12 cellular contexts compared by ENCODE assay signal in the genomic region with DNA sequence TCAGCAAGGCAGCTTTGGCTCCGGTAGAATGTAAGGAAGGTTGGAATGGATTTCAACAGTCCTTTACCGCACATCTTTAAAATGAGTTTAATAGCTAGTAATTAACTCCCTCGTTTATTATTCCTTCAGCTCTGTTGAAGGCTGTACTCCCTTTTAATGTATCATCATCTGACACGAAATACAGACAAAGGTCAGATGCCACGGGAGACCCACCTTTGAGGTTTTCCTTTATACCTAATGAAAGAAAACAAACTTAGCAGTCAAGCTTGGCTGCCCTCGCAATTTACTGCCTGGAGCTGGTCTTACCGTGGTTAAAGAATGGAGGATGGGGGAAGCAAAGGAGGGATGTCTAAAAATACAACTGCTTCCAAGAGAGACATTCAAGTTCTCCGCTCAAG. TPM values are rescaled to one million over a fixed set of nuclear protein-coding genes. Genes with fewer than 3 reads are reported as not detected.
A peak's percentile ranks its signal among the peaks of the same experiment; 100 is the strongest.
DNase-seq lines count a peak whose midpoint lies in the region; ATAC-seq and TF ChIP-seq lines count a peak whose summit lies in the region.
"Had no signal": no experiment of that assay in that cellular context is flagged by ENCODE, and none has a peak within 500 bp of the region (broad histone marks: within the 10 kb centered on the region; RNA-seq: fewer than 3 reads in every experiment).

No MANE protein-coding gene starts in this region.

- no peaks in the 10 kb centered on the region for H3K9me3 ChIP-seq in right atrium auricular region
- H3K9me3 ChIP-seq in upper lobe of right lung, result no peaks in the 10 kb centered on the region

- H3K36me3 Mint-ChIP-seq in naive B cell, result no peaks in the 10 kb centered on the region

- TF ChIP-seq CTCF in right atrium auricular region (IDR thresholded peaks at IDR 0.05), result no peak
- no peak for TF ChIP-seq CTCF in coronary artery (IDR thresholded peaks at IDR 0.05)
- no peak for TF ChIP-seq CTCF in upper lobe of right lung (IDR thresholded peaks at IDR 0.05)

- no peaks in the 10 kb centered on the region for H3K36me3 ChIP-seq in right atrium auricular region
- no peaks in the 10 kb centered on the region for H3K36me3 ChIP-seq in upper lobe of right lung

- H3K9me3 Mint-ChIP-seq in naive B cell, result peaks cover 0 to 2% (median 0%) of the 10 kb centered on the region in 7 donors
- H3K9me3 Mint-ChIP-seq: activated T-helper 2 cell treated with anti-CD3 and anti-CD28 coated beads, Interferon-gamma antibody, Interleukin-2, Interleukin-4, amounts not matched to agents 10 μg/mL and 5 μg/mL and 100 μg/mL, durations not matched to agents 14 hours and 24 hours and 36 hours had no signal

- no peaks in the 10 kb centered on the region for H3K27me3 ChIP-seq in right atrium auricular region
- H3K27me3 ChIP-seq in upper lobe of right lung, result peaks cover 70% of the 10 kb centered on the region

- H3K4me1 Mint-ChIP-seq in naive B cell, result peaks cover 11 to 18% (median 17%) of the 10 kb centered on the region in 3 donors

- H3K27ac Mint-ChIP-seq in naive B cell, result peak overlapping the region in 1 of 6 donors; percentile 38
- H3K27ac Mint-ChIP-seq: activated T-helper 2 cell treated with anti-CD3 and anti-CD28 coated beads, Interferon-gamma antibody, Interleukin-2, Interleukin-4, amounts not matched to agents 10 μg/mL and 5 μg/mL and 100 μg/mL, durations not matched to agents 14 hours and 24 hours and 36 hours; CD14-positive monocyte had no signal

- peaks cover 67 to 78% (median 76%) of the 10 kb centered on the region in 3 donors for H3K27me3 Mint-ChIP-seq in naive B cell

- H3K4me1 ChIP-seq in right atrium auricular region, result peaks cover 0 to 21% of the 10 kb centered on the region in 2 donors
- peaks cover 7% of the 10 kb centered on the region for H3K4me1 ChIP-seq in upper lobe of right lung

- H3K4me3 ChIP-seq in right atrium auricular region (peak overlapping the region in 1 of 2 donors; percentile 63), coronary artery (peak overlapping the region; percentile 70), upper lobe of right lung (peak overlapping the region; percentile 39)

- intact Hi-C loops in Right ventricle myocardium inferior (cut with DNase I) (loop anchor here (10.0 kb wide), 1 partner anchor 251 kb away; no protein-coding TSS in a partner anchor), upper lobe of right lung (cut with DNase I) (no loop called here)

- H3K27ac ChIP-seq in right atrium auricular region, result peak overlapping the region; percentile 52 to 55
- H3K27ac ChIP-seq in coronary artery, result no peak overlapping the region
- H3K27ac ChIP-seq in upper lobe of right lung, result no peak overlapping the region

- peak overlapping the region; percentile 41 to 82 (median 74) for H3K4me3 Mint-ChIP-seq in naive B cell

- no peak for ATAC-seq in Right ventricle myocardium inferior
- ATAC-seq in naive B cell (ENCODE audit: low read depth in 2 of 2), result no peak
- no peak for ATAC-seq in upper lobe of right lung
- no peak for ATAC-seq in HG02759 (IDR thresholded peaks at IDR 0.05; ENCODE audit: unreplicated experiment)
- no peak for ATAC-seq in GM21619 (IDR thresholded peaks at IDR 0.05; ENCODE audit: unreplicated experiment)
- no peak for ATAC-seq in GM21825 (IDR thresholded peaks at IDR 0.05; ENCODE audit: unreplicated experiment)

- no peak for DNase-seq in right atrium auricular region (ENCODE audit: low spot score)
- DNase-seq in Right ventricle myocardium inferior (ENCODE audit: missing footprints), result no peak
- DNase-seq in coronary artery (ENCODE audit: low spot score), result no peak
- no peak for DNase-seq in naive B cell
- DNase-seq in upper lobe of right lung, result no peak
- DNase-seq: effector CD4-positive, alpha-beta T cell; MV-4-11 had no signal

RNA-seq across cellular contexts. Expression of a gene that starts 1.1 kb away (rescaled TPM):
- total RNA-seq in right atrium auricular region, result 1 to 10 TPM in 1 of 2 donors, under 1 TPM in 1; 0.26 to 4.4 TPM
- 0.95 TPM for total RNA-seq in Right ventricle myocardium inferior
- polyA plus RNA-seq in naive B cell (ENCODE audit: low read depth in 6 of 6), result not detected
- 0.41 TPM for total RNA-seq in upper lobe of right lung
- total RNA-seq: activated T-helper 2 cell treated with anti-CD3 and anti-CD28 coated beads, Interferon-gamma antibody, Interleukin-2, Interleukin-4, amounts not matched to agents 10 μg/mL and 5 μg/mL and 100 μg/mL, durations not matched to agents 14 hours and 24 hours and 36 hours had no signal
- polyA plus RNA-seq: CD14-positive monocyte had no signal

Comparison
In these comparisons a context has a peak if more than half of its experiments do, and no peak if none do; other contexts are left out.
1. H3K27ac ChIP-seq: peak in right atrium auricular region (2 of 2); none in coronary artery (0 of 2) and upper lobe of right lung (single experiment).